Comparison of ENCODE assay signal across 8 cellular contexts in genomic region chr9:136093331-136093986, GRCh38. TPM values are rescaled to one million over a fixed set of nuclear protein-coding genes. Genes with fewer than 3 reads are reported as not detected.
DNase-seq lines count a peak whose midpoint lies in the region; ATAC-seq and TF ChIP-seq lines count a peak whose summit lies in the region.

No MANE protein-coding gene starts in this region.

- DNase-seq in AG10803 (ENCODE audit: low read depth), result peak; percentile 30
- DNase-seq in NCI-H69 (lab: John Stamatoyannopoulos, UW), result peak; percentile 46
- DNase-seq in effector memory CD8-positive, alpha-beta T cell, result no peak
- peak; percentile 64 for DNase-seq in myocyte (ENCODE audit: low read depth)
- DNase-seq in retina, result no peak
- DNase-seq in cerebellar nuclear complex (lab: John Stamatoyannopoulos, UW), result no peak
- DNase-seq in NCI-H524 (lab: John Stamatoyannopoulos, UW), result no peak
- no peak for DNase-seq in T-helper 9 cell

- H3K36me3 Mint-ChIP-seq in effector memory CD8-positive, alpha-beta T cell (ENCODE audit: insufficient read depth), result peaks cover 3% of the 10 kb centered on the region

- no peaks in the 10 kb centered on the region for H3K9me3 Mint-ChIP-seq in effector memory CD8-positive, alpha-beta T cell

- peak overlapping the region; percentile 75 to 77 for H3K27ac Mint-ChIP-seq in effector memory CD8-positive, alpha-beta T cell

- no peaks in the 10 kb centered on the region for H3K27me3 Mint-ChIP-seq in effector memory CD8-positive, alpha-beta T cell

- no peak for TF ChIP-seq CTCF in AG10803 (conservative IDR thresholded peaks at IDR 0.05; ENCODE audit: low read length)

- H3K4me3 Mint-ChIP-seq in effector memory CD8-positive, alpha-beta T cell, result peak overlapping the region; percentile 80 to 81

- H3K4me3 ChIP-seq in AG10803 (ENCODE audit: low read length), result peak overlapping the region; percentile 72

- H3K4me1 Mint-ChIP-seq in effector memory CD8-positive, alpha-beta T cell (ENCODE audit: low read depth in 2 of 2), result peaks cover 24 to 26% of the 10 kb centered on the region in 2 donors

- ATAC-seq in effector memory CD8-positive, alpha-beta T cell (replicated peaks), result no peak

RNA-seq across cellular contexts. Expression of gene NACC2, which starts 1.6 kb away (rescaled TPM):
- 22.8 and 31.6 TPM in 2 replicates for total RNA-seq in myocyte
- polyA plus RNA-seq in myocyte (2012), result 16.2 TPM

RNA-seq across cellular contexts. Expression of gene TMEM250, which starts 25.2 kb away (rescaled TPM):
- 38.9 and 41.5 TPM in 2 replicates for total RNA-seq in myocyte
- 38.7 TPM for polyA plus RNA-seq in myocyte (2012)

Comparison
In these comparisons a context has a peak if more than half of its experiments do, and no peak if none do; other contexts are left out.
1. DNase-seq: peak in AG10803 (single experiment), NCI-H69 (single experiment) and myocyte (single experiment); none in effector memory CD8-positive, alpha-beta T cell (0 of 3), retina (single experiment), cerebellar nuclear complex (0 of 2), NCI-H524 (0 of 2) and T-helper 9 cell (single experiment).